8 cellular contexts compared by ENCODE assay signal in genomic region chr7:128891110-128891941, GRCh38. TPM values are rescaled to one million over a fixed set of nuclear protein-coding genes. Genes with fewer than 3 reads are reported as not detected.
DNase-seq lines count a peak whose midpoint lies in the region; ATAC-seq and TF ChIP-seq lines count a peak whose summit lies in the region.

No MANE protein-coding gene starts in this region.

- no peaks in the 10 kb centered on the region; the same call in 1 of the 2 replicates for H3K4me1 ChIP-seq in DOHH2 (ENCODE audit: control insufficient read depth, low read length)

- no peak for TF ChIP-seq CTCF in DOHH2 (IDR thresholded peaks at IDR 0.05; ENCODE audit: low read depth, low read length, poor library complexity, severe bottlenecking)

- H3K27ac Mint-ChIP-seq in naive thymus-derived CD8-positive, alpha-beta T cell = no peak overlapping the region

- no peak overlapping the region for H3K27ac ChIP-seq in DOHH2 (ENCODE audit: low read depth, low read length)

- ATAC-seq in naive thymus-derived CD8-positive, alpha-beta T cell = peak; percentile 52 to 67
- ATAC-seq in HG02588 (IDR thresholded peaks at IDR 0.05; ENCODE audit: unreplicated experiment) (no peak), HG02870 (IDR thresholded peaks at IDR 0.05; ENCODE audit: unreplicated experiment) (no peak)

- no peaks in the 10 kb centered on the region for H3K9me2 ChIP-seq in DOHH2 (replicated peaks; ENCODE audit: control insufficient read depth, low read length)

- no peaks in the 10 kb centered on the region for H3K36me3 Mint-ChIP-seq in naive thymus-derived CD8-positive, alpha-beta T cell

- 0 out of 2 replicates have a peak, but pooled peaks cover 3% of the 10 kb centered on the region for H3K9me3 ChIP-seq in DOHH2 (ENCODE audit: control insufficient read depth, insufficient read depth, low read length)

- POLR2A ChIA-PET in naive thymus-derived CD8-positive, alpha-beta T cell (lab: Charles Lee) = no interaction called here

- H3K9me3 Mint-ChIP-seq in naive thymus-derived CD8-positive, alpha-beta T cell = peaks cover 0 to 2% (median 0%) of the 10 kb centered on the region in 9 donors

- H3K4me3 Mint-ChIP-seq in naive thymus-derived CD8-positive, alpha-beta T cell = peak overlapping the region in 5 of 10 donors; percentile 13 to 37 (median 26)

- H4K20me1 ChIP-seq in DOHH2 (ENCODE audit: control insufficient read depth, insufficient read depth, low read depth, low read length) = no peaks in the 10 kb centered on the region

- H3F3A ChIP-seq in DOHH2 (ENCODE audit: control insufficient read depth, insufficient read depth) = peaks cover 4% of the 10 kb centered on the region; the same call in 1 of the 2 replicates

- no peaks in the 10 kb centered on the region for H3K36me3 ChIP-seq in DOHH2 (ENCODE audit: control insufficient read depth, low read length)

- H3K4me1 Mint-ChIP-seq in naive thymus-derived CD8-positive, alpha-beta T cell = peaks cover 0 to 8% (median 2%) of the 10 kb centered on the region in 4 donors

- no peak overlapping the region for H3K4me3 ChIP-seq in DOHH2 (ENCODE audit: low read length)

- 0 out of 2 replicates have a peak overlapping the region, but pooled peaks have one; percentile 22 for H3K4me2 ChIP-seq in DOHH2 (ENCODE audit: low read length)

- H3K27me3 ChIP-seq in DOHH2 (ENCODE audit: control insufficient read depth, low read length) = peaks cover 38% of the 10 kb centered on the region

- DNase-seq in NCI-H69 (lab: John Stamatoyannopoulos, UW) = peak; percentile 71
- peak; percentile 12 for DNase-seq in epidermal melanocyte (ENCODE audit: insufficient read length, low spot score)
- DNase-seq in naive thymus-derived CD8-positive, alpha-beta T cell = peak in 1 of 10 donors; percentile 63
- no peak for DNase-seq in DMS 273 treated with DMSO at 0.1 percent for 48 hours (lab: John Stamatoyannopoulos, UW)
- DNase-seq in medulla oblongata (ENCODE audit: extremely low spot score) = no peak

- H3K27me3 Mint-ChIP-seq in naive thymus-derived CD8-positive, alpha-beta T cell = peaks cover 0 to 20% (median 6%) of the 10 kb centered on the region in 5 donors

- H3K79me2 ChIP-seq in DOHH2 (ENCODE audit: control insufficient read depth, low read length) = no peaks in the 10 kb centered on the region

RNA-seq across cellular contexts. Expression of gene KCP, which starts 19.2 kb away (rescaled TPM):
- under 1 TPM; 0.29 to 0.33 TPM for total RNA-seq in naive thymus-derived CD8-positive, alpha-beta T cell
- not detected for polyA plus RNA-seq in naive thymus-derived CD8-positive, alpha-beta T cell

RNA-seq across cellular contexts. Expression of gene ATP6V1F, which starts 28.7 kb away (rescaled TPM):
- 10 to 100 TPM; 65.1 to 69.2 TPM for total RNA-seq in naive thymus-derived CD8-positive, alpha-beta T cell
- polyA plus RNA-seq in naive thymus-derived CD8-positive, alpha-beta T cell = 100 to 1,000 TPM; 305 to 319 (median 313) TPM

RNA-seq across cellular contexts. Expression of gene IRF5, which starts 46.4 kb away (rescaled TPM):
- total RNA-seq in naive thymus-derived CD8-positive, alpha-beta T cell = 1 to 10 TPM; 2.3 to 3.0 TPM
- under 1 TPM; 0.20 to 0.42 (median 0.40) TPM for polyA plus RNA-seq in naive thymus-derived CD8-positive, alpha-beta T cell

Comparison
In these comparisons a context has a peak if more than half of its experiments do, and no peak if none do; other contexts are left out.
1. DNase-seq: peak in NCI-H69 (single experiment) and epidermal melanocyte (single experiment); none in DMS 273 treated with DMSO at 0.1 percent for 48 hours (single experiment) and medulla oblongata (single experiment).
2. ATAC-seq: peak in naive thymus-derived CD8-positive, alpha-beta T cell (2 of 2); none in HG02588 (single experiment) and HG02870 (single experiment).